Comparison of ENCODE assay signal across 9 cellular contexts in the genomic region with DNA sequence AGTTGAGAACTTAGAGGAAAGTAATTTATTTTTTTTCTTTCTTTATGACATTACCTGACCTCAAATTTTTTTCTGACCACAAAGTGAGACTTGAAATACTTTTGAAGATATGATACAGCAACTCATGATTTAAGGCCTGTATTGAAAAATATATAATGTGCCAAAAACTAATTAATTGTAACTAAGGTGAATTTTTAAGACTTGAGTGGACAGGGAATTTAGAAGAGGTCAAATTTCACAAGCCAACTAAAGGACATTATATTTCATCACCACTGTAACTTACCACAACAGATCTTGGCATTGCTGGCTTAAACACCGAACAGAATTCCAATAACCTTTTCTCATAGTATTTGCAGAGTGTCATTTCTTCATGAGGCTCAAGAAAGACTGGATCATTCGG. TPM values are rescaled to one million over a fixed set of nuclear protein-coding genes. Genes with fewer than 3 reads are reported as not detected.
DNase-seq lines count a peak whose midpoint lies in the region; ATAC-seq and TF ChIP-seq lines count a peak whose summit lies in the region.
"Had no signal": no experiment of that assay in that cellular context is flagged by ENCODE, and none has a peak within 500 bp of the region (broad histone marks: within the 10 kb centered on the region; RNA-seq: fewer than 3 reads in every experiment).

No MANE protein-coding gene starts in this region.

- peak overlapping the region; percentile 87 for H3K27ac Mint-ChIP-seq in activated T-cell treated with anti-CD3 and anti-CD28 coated beads, Interleukin-2, amount 50 U/mL, for 72 hours
- H3K27ac Mint-ChIP-seq in T-cell = peak overlapping the region; percentile 60 to 83
- H3K27ac Mint-ChIP-seq in stimulated activated naive CD8-positive, alpha-beta T cell treated with anti-CD3 and anti-CD28 coated beads, Interleukin-15, amount 100 ng/mL, for 72 hours = peak overlapping the region; percentile 54 to 93

- TF ChIP-seq CTCF in fibroblast of pulmonary artery (IDR thresholded peaks at IDR 0.05; ENCODE audit: low read length, missing control alignments) = no peak
- no peak for TF ChIP-seq CTCF in GM13976 (IDR thresholded peaks at IDR 0.05; ENCODE audit: borderline replicate concordance, control extremely low read depth, extremely low read depth, insufficient read depth, missing control alignments)

- POLR2A ChIA-PET in T-cell (lab: Charles Lee) = interaction anchor here (0.6 to 4.2 kb wide), 9 partner anchors 8 to 397 kb away, joined by 3 to 37 read pairs (median 6); no protein-coding TSS in a partner anchor

- CTCF ChIA-PET in T-cell (lab: Charles Lee) = interaction anchor here (1.0 to 2.9 kb wide), 4 partner anchors 9 to 143 kb away, joined by 3 to 20 read pairs (median 4); a partner anchor contains a TSS

- no peaks in the 10 kb centered on the region for H3K27me3 Mint-ChIP-seq in activated T-cell treated with anti-CD3 and anti-CD28 coated beads, Interleukin-2, amount 50 U/mL, for 72 hours (ENCODE audit: low read depth)
- no peaks in the 10 kb centered on the region for H3K27me3 Mint-ChIP-seq in T-cell
- no peaks in the 10 kb centered on the region for H3K27me3 Mint-ChIP-seq in stimulated activated naive CD8-positive, alpha-beta T cell treated with anti-CD3 and anti-CD28 coated beads, Interleukin-15, amount 100 ng/mL, for 72 hours

- ATAC-seq in activated T-cell treated with anti-CD3 and anti-CD28 coated beads, Interleukin-2, amount 50 U/mL, for 72 hours (replicated peaks in 1 of 2) = no peak
- no peak for ATAC-seq in T-cell (replicated peaks in 1 of 4)
- ATAC-seq in stimulated activated naive CD8-positive, alpha-beta T cell treated with anti-CD3 and anti-CD28 coated beads, Interleukin-15, amount 100 ng/mL, for 72 hours = no peak

- no peak for DNase-seq in activated T-cell treated with anti-CD3 and anti-CD28 coated beads, Interleukin-2, amount 50 U/mL, for 72 hours
- DNase-seq in activated T-cell treated with anti-CD3 and anti-CD28 coated beads, Interleukin-2, amount 50 U/mL, for 48 hours = no peak
- DNase-seq in T-cell = no peak
- peak; percentile 74 for DNase-seq in fibroblast of pulmonary artery (ENCODE audit: low read depth)
- DNase-seq in stimulated activated naive CD8-positive, alpha-beta T cell treated with anti-CD3 and anti-CD28 coated beads, Interleukin-15, amount 100 ng/mL, for 72 hours = no peak
- no peak for DNase-seq in GM13976 (ENCODE audit: low spot score)
- DNase-seq in NCI-H1436 (lab: John Stamatoyannopoulos, UW) = no peak
- no peak for DNase-seq in KG1 (lab: John Stamatoyannopoulos, UW)
- DNase-seq: NCI-H526 treated with DMSO at 0.1 percent for 48 hours had no signal

- H3K4me3 ChIP-seq in fibroblast of pulmonary artery (replicated peaks; ENCODE audit: low read depth, low read length) = peak overlapping the region; percentile 91

- peaks cover 13 to 41% of the 10 kb centered on the region in 2 donors for H3K36me3 Mint-ChIP-seq in activated T-cell treated with anti-CD3 and anti-CD28 coated beads, Interleukin-2, amount 50 U/mL, for 72 hours (ENCODE audit: insufficient read depth in 2 of 2)
- peaks cover 43% of the 10 kb centered on the region for H3K36me3 Mint-ChIP-seq in T-cell

- H3K4me1 Mint-ChIP-seq in activated T-cell treated with anti-CD3 and anti-CD28 coated beads, Interleukin-2, amount 50 U/mL, for 72 hours (ENCODE audit: low read depth) = peaks cover 53% of the 10 kb centered on the region
- peaks cover 65 to 74% (median 68%) of the 10 kb centered on the region in 3 donors for H3K4me1 Mint-ChIP-seq in T-cell
- peaks cover 57% of the 10 kb centered on the region for H3K4me1 Mint-ChIP-seq in stimulated activated naive CD8-positive, alpha-beta T cell treated with anti-CD3 and anti-CD28 coated beads, Interleukin-15, amount 100 ng/mL, for 72 hours

- H3K4me3 Mint-ChIP-seq in activated T-cell treated with anti-CD3 and anti-CD28 coated beads, Interleukin-2, amount 50 U/mL, for 72 hours = peak overlapping the region; percentile 83 to 87
- H3K4me3 Mint-ChIP-seq in T-cell = peak overlapping the region; percentile 69 to 88 (median 75)
- H3K4me3 Mint-ChIP-seq in stimulated activated naive CD8-positive, alpha-beta T cell treated with anti-CD3 and anti-CD28 coated beads, Interleukin-15, amount 100 ng/mL, for 72 hours = peak overlapping the region; percentile 75 to 95

- no peaks in the 10 kb centered on the region for H3K9me3 Mint-ChIP-seq in activated T-cell treated with anti-CD3 and anti-CD28 coated beads, Interleukin-2, amount 50 U/mL, for 72 hours
- H3K9me3 Mint-ChIP-seq in T-cell = no peaks in the 10 kb centered on the region
- no peaks in the 10 kb centered on the region for H3K9me3 Mint-ChIP-seq in stimulated activated naive CD8-positive, alpha-beta T cell treated with anti-CD3 and anti-CD28 coated beads, Interleukin-15, amount 100 ng/mL, for 72 hours

- in situ Hi-C loops in GM13976 (cut with MboI; ENCODE audit: low sequenced_read_pairs, unreplicated experiment) = no loop called here

RNA-seq across cellular contexts. Expression of a gene that starts 1.8 kb away (rescaled TPM):
- total RNA-seq in activated T-cell treated with anti-CD3 and anti-CD28 coated beads, Interleukin-2, amount 50 U/mL, for 72 hours = 10 to 100 TPM; 58.0 to 64.6 TPM
- total RNA-seq in T-cell = 100 to 1,000 TPM in 2 of 5 donors, 10 to 100 TPM in 3; 64.2 to 276 (median 72.9) TPM
